In genomic region chr12:48788852-48789775, GRCh38 we compare ENCODE assay signal across 8 cellular contexts. TPM values are rescaled to one million over a fixed set of nuclear protein-coding genes. Genes with fewer than 3 reads are reported as not detected.
DNase-seq lines count a peak whose midpoint lies in the region; ATAC-seq, FAIRE-seq and TF ChIP-seq lines count a peak whose summit lies in the region.

TSS of gene ADCY6 (minus strand) at chr12:48789089. CDS start at chr12:48783434, 5,655 bp downstream.

- TF ChIP-seq POLR2A in A549 (IDR thresholded peaks at IDR 0.05; ENCODE audit: low read length) = peak; percentile 36; the same call in 1 of the 2 replicates

- no peak within 1 kb of the TSS for H3K27ac Mint-ChIP-seq in activated naive CD8-positive, alpha-beta T cell treated with anti-CD3 and anti-CD28 coated beads, Interleukin-2, amount 50 U/mL, for 24 hours

- H3K4me1 Mint-ChIP-seq in activated naive CD8-positive, alpha-beta T cell treated with anti-CD3 and anti-CD28 coated beads, Interleukin-2, amount 50 U/mL, for 24 hours = peaks cover 3% of the 10 kb centered on the region

- intact Hi-C loops in head of caudate nucleus (cut with DNase I) = no loop called here

- TF ChIP-seq CTCF in A549 (IDR thresholded peaks at IDR 0.05) = no peak

- H3K27me3 ChIP-seq in neuron (ENCODE audit: insufficient read depth, low read length) = no peaks in the 10 kb centered on the region

- H3K36me3 ChIP-seq in neuron (ENCODE audit: insufficient read depth, low read length) = no peaks in the 10 kb centered on the region

- H3K4me3 ChIP-seq in A549 (peak within 1 kb of the TSS; percentile 97), GM08714 (ENCODE audit: low read length) (peak within 1 kb of the TSS; percentile 72), neuron (ENCODE audit: low read length) (peak within 1 kb of the TSS; percentile 86)

- TF ChIP-seq EP300 in A549 (IDR thresholded peaks at IDR 0.05) = no peak

- peak within 1 kb of the TSS; percentile 93 for H3K4me2 ChIP-seq in A549

- peak; percentile 72 to 79 for DNase-seq in A549 (ENCODE audit: low read depth in 1 of 2, low spot score in 1 of 2)
- DNase-seq in NCI-H1092 (lab: John Stamatoyannopoulos, UW) = peak; percentile 5
- DNase-seq in activated naive CD8-positive, alpha-beta T cell treated with anti-CD3 and anti-CD28 coated beads, Interleukin-2, amount 50 U/mL, for 24 hours = no peak
- DNase-seq in head of caudate nucleus = peak; percentile 32 to 84 (median 66)

- peaks cover 60% of the 10 kb centered on the region for H3K27me3 Mint-ChIP-seq in activated naive CD8-positive, alpha-beta T cell treated with anti-CD3 and anti-CD28 coated beads, Interleukin-2, amount 50 U/mL, for 24 hours

- no peaks in the 10 kb centered on the region for H3K9me3 ChIP-seq in A549
- H3K9me3 ChIP-seq in neuron (ENCODE audit: low read length) = no peaks in the 10 kb centered on the region

- H2AFZ ChIP-seq in neuron (ENCODE audit: low read depth, low read length) = peak within 1 kb of the TSS; percentile 86

- ATAC-seq in A549 (peak; percentile 75 to 84), HG03045 (IDR thresholded peaks at IDR 0.05; ENCODE audit: unreplicated experiment) (no peak), HG02938 (IDR thresholded peaks at IDR 0.05; ENCODE audit: unreplicated experiment) (no peak)
- ATAC-seq in activated naive CD8-positive, alpha-beta T cell treated with anti-CD3 and anti-CD28 coated beads, Interleukin-2, amount 50 U/mL, for 24 hours = no peak

- TF ChIP-seq RAD21 in A549 (conservative IDR thresholded peaks at IDR 0.05 in 1 of 2, IDR thresholded peaks at IDR 0.05 in 1 of 2) = no peak

- no peaks in the 10 kb centered on the region for H3K9me3 Mint-ChIP-seq in activated naive CD8-positive, alpha-beta T cell treated with anti-CD3 and anti-CD28 coated beads, Interleukin-2, amount 50 U/mL, for 24 hours

- peak within 1 kb of the TSS; percentile 43 for H3K4me3 Mint-ChIP-seq in activated naive CD8-positive, alpha-beta T cell treated with anti-CD3 and anti-CD28 coated beads, Interleukin-2, amount 50 U/mL, for 24 hours

- H3K4me1 ChIP-seq in A549 (peaks cover 23% of the 10 kb centered on the region), neuron (ENCODE audit: insufficient read depth, low read length) (peaks cover 22% of the 10 kb centered on the region)

- H3K36me3 Mint-ChIP-seq in activated naive CD8-positive, alpha-beta T cell treated with anti-CD3 and anti-CD28 coated beads, Interleukin-2, amount 50 U/mL, for 24 hours (ENCODE audit: low read depth) = no peaks in the 10 kb centered on the region

- POLR2A ChIA-PET in A549 (lab: Yijun Ruan, JAX) = interaction anchor here (1.1 to 1.3 kb wide), 3 partner anchors 9 to 78 kb away, joined by 3 to 7 read pairs (median 3); no protein-coding TSS in a partner anchor

- FAIRE-seq in A549 (lab: Jason Lieb, UNC) = no peak

- 0% methylated on average over 17 of the region's 86 CpGs for WGBS in A549 (ENCODE audit: missing lambda C conversion rate)

- CTCF ChIA-PET in A549 (lab: Yijun Ruan, JAX) = interaction anchor here (0.6 to 18.3 kb wide), 5 partner anchors 9 to 76 kb away, joined by 3 to 225 read pairs (median 6); partner anchors contain the start of gene CACNB3

- peak within 1 kb of the TSS; percentile 97 to 99 for H3K27ac ChIP-seq in A549

TF ChIP-seq in A549, 52 proteins besides CTCF, POLR2A, EP300 and RAD21:
- TF ChIP-seq BCL3 (IDR thresholded peaks at IDR 0.05) (0 out of 3 replicates have a peak, but pooled peaks have one; percentile 27), CHD2 (IDR thresholded peaks at IDR 0.05; ENCODE audit: low read length, partially characterized antibody) (peak; percentile 50), MAX (IDR thresholded peaks at IDR 0.05) (peak; percentile 49), PHF8 (IDR thresholded peaks at IDR 0.05; ENCODE audit: borderline replicate concordance, low read depth) (peak; percentile 31; the same call in 1 of the 2 replicates), CBX8 (IDR thresholded peaks at IDR 0.05) (no peak), FOXS1 (CRISPR knock-in tag; IDR thresholded peaks at IDR 0.05) (no peak), KDM1A (IDR thresholded peaks at IDR 0.05; ENCODE audit: low read depth) (peak; percentile 71; the same call in 1 of the 2 replicates), PBX3 (IDR thresholded peaks at IDR 0.05) (0 out of 2 replicates have a peak, but pooled peaks have one; percentile 43)

RNA-seq across cellular contexts. Expression of gene ADCY6, which starts in this region (rescaled TPM):
- polyA plus RNA-seq in A549 (2011; rRNA removed) = 16.3 and 20.9 TPM in 2 replicates
- polyA plus RNA-seq in A549 (2012; cell fraction: cytosol; rRNA removed) = 15.4 and 20.4 TPM in 2 replicates
- polyA plus RNA-seq in A549 (2012; cell fraction: nucleus; rRNA removed) = 49.3 and 50.2 TPM in 2 replicates
- 18.2 to 20.8 TPM (median 19.8 TPM) in 3 replicates for polyA plus RNA-seq in A549 (2017; fragmentation: RNase III; extraction: RNeasy Plus Mini Kit Qiagen cat#74134 plus additional on column Dnase treatment)
- 27.1 and 33.7 TPM in 2 replicates for polyA minus RNA-seq in A549 (2011; rRNA and poly(A)+ RNA removed)

Comparison
In these comparisons a context has a peak if more than half of its experiments do, and no peak if none do; other contexts are left out.
1. ATAC-seq: peak in A549 (2 of 2); none in activated naive CD8-positive, alpha-beta T cell treated with anti-CD3 and anti-CD28 coated beads, Interleukin-2, amount 50 U/mL, for 24 hours (single experiment), HG03045 (single experiment) and HG02938 (single experiment).
2. Peak in every context shown above with its lines, with median percentiles within 50 percentile points of each other: H3K4me3 ChIP-seq.